In genomic region chr14:34985740-34986139, GRCh38 we compare ENCODE assay signal across 22 cellular contexts. TPM values are rescaled to one million over a fixed set of nuclear protein-coding genes. Genes with fewer than 3 reads are reported as not detected.
DNase-seq lines count a peak whose midpoint lies in the region; ATAC-seq and TF ChIP-seq lines count a peak whose summit lies in the region.
"Had no signal": no experiment of that assay in that cellular context is flagged by ENCODE, and none has a peak within 500 bp of the region (broad histone marks: within the 10 kb centered on the region; RNA-seq: fewer than 3 reads in every experiment).

No MANE protein-coding gene starts in this region.

- no peaks in the 10 kb centered on the region for H3K27me3 ChIP-seq in BLaER1 treated with 17β-estradiol and CSF1 and Interleukin-3, amounts not matched to agents 10 nM and 100 nM
- no peaks in the 10 kb centered on the region for H3K27me3 ChIP-seq in GM23248 (replicated peaks; ENCODE audit: insufficient read depth)
- no peaks in the 10 kb centered on the region for H3K27me3 ChIP-seq in CD4-positive, alpha-beta T cell (ENCODE audit: control insufficient read depth, insufficient read depth, low read length)
- H3K27me3 ChIP-seq: gastroesophageal sphincter, neutrophil had no signal

- H3K36me3 ChIP-seq in BLaER1 treated with 17β-estradiol and CSF1 and Interleukin-3, amounts not matched to agents 10 nM and 100 nM = peaks cover 0 to 12% (median 0%) of the 10 kb centered on the region in 11 experiments; a peak in 3 of 22 replicates
- H3K36me3 ChIP-seq in GM23248 (ENCODE audit: low read depth) = no peaks in the 10 kb centered on the region
- H3K36me3 ChIP-seq: gastroesophageal sphincter, lower lobe of right lung, neutrophil had no signal

- H3K4me3 ChIP-seq in BLaER1 treated with 17β-estradiol and CSF1 and Interleukin-3, amounts not matched to agents 10 nM and 100 nM = no peak overlapping the region
- H3K4me3 ChIP-seq in GM23248 = peak overlapping the region; percentile 23
- H3K4me3 ChIP-seq: coronary artery, gastroesophageal sphincter, lower lobe of right lung, mucosa of descending colon had no signal

- H3K9me3 ChIP-seq in BLaER1 treated with 17β-estradiol and CSF1 and Interleukin-3, amounts not matched to agents 10 nM and 100 nM (replicated peaks in 1 of 11) = no peaks in the 10 kb centered on the region
- H3K9me3 ChIP-seq in GM23248 (ENCODE audit: low read depth) = no peaks in the 10 kb centered on the region
- H3K9me3 ChIP-seq in CD4-positive, alpha-beta T cell (ENCODE audit: control insufficient read depth, low read length) = no peaks in the 10 kb centered on the region
- H3K9me3 ChIP-seq: gastroesophageal sphincter, lower lobe of right lung, mucosa of descending colon, neutrophil had no signal

- H3K27ac ChIP-seq in BLaER1 treated with 17β-estradiol and CSF1 and Interleukin-3, amounts not matched to agents 10 nM and 100 nM = no peak overlapping the region
- H3K27ac ChIP-seq in GM23248 = no peak overlapping the region
- no peak overlapping the region for H3K27ac ChIP-seq in CD4-positive, alpha-beta T cell (ENCODE audit: low read depth, low read length)
- H3K27ac ChIP-seq: coronary artery, gastroesophageal sphincter, lower lobe of right lung had no signal

- no peak overlapping the region for H3K9ac ChIP-seq in BLaER1 treated with 17β-estradiol and CSF1 and Interleukin-3, amounts not matched to agents 10 nM and 100 nM
- no peak overlapping the region for H3K9ac ChIP-seq in GM23248

- peaks cover 16% of the 10 kb centered on the region for H3K36me3 Mint-ChIP-seq in activated CD8-positive, alpha-beta T cell treated with anti-CD3 and anti-CD28 coated beads for 36 hours (ENCODE audit: low read depth)
- peaks cover 10% of the 10 kb centered on the region for H3K36me3 Mint-ChIP-seq in natural killer cell treated with Interleukin-12 subunit alpha and Interleukin-12 subunit beta and Interleukin-15 and Interleukin-18, amount 100 ng/mL, for 72 hours
- H3K36me3 Mint-ChIP-seq in CD4-positive, alpha-beta T cell (ENCODE audit: low read depth) = peaks cover 6% of the 10 kb centered on the region

- H4K20me1 ChIP-seq in BLaER1 treated with 17β-estradiol and CSF1 and Interleukin-3, amounts not matched to agents 10 nM and 100 nM = peaks cover 11 to 61% (median 35%) of the 10 kb centered on the region in 11 experiments; a peak in 18 of 22 replicates
- peaks cover 10% of the 10 kb centered on the region; the same call in 1 of the 2 replicates for H4K20me1 ChIP-seq in GM23248 (ENCODE audit: insufficient read depth)

- peaks cover 15% of the 10 kb centered on the region for H3F3A ChIP-seq in GM23248 (ENCODE audit: insufficient read depth)

- peaks cover 19 to 35% (median 28%) of the 10 kb centered on the region in 10 experiments for H3K4me1 ChIP-seq in BLaER1 treated with 17β-estradiol and CSF1 and Interleukin-3, amounts not matched to agents 10 nM and 100 nM
- peaks cover 41% of the 10 kb centered on the region for H3K4me1 ChIP-seq in GM23248 (ENCODE audit: insufficient read depth)

- no peaks in the 10 kb centered on the region for H3K27me3 Mint-ChIP-seq in activated CD8-positive, alpha-beta T cell treated with anti-CD3 and anti-CD28 coated beads for 36 hours
- no peaks in the 10 kb centered on the region for H3K27me3 Mint-ChIP-seq in natural killer cell treated with Interleukin-12 subunit alpha and Interleukin-12 subunit beta and Interleukin-15 and Interleukin-18, amount 100 ng/mL, for 72 hours
- H3K27me3 Mint-ChIP-seq in CD4-positive, alpha-beta T cell = no peaks in the 10 kb centered on the region
- H3K27me3 Mint-ChIP-seq: stimulated activated naive B cell treated with anti-CD40 and anti-IgM and Interleukin-4, amounts not matched to agents 10 μg/mL and 1 μg/mL and 100 μg/mL, for 72 hours; T-cell had no signal

- no peak overlapping the region for H2AFZ ChIP-seq in GM23248

- H3K79me2 ChIP-seq in GM23248 (ENCODE audit: insufficient read depth) = peaks cover 83% of the 10 kb centered on the region

- POLR2A ChIA-PET in activated CD8-positive, alpha-beta T cell treated with anti-CD3 and anti-CD28 coated beads for 36 hours (lab: Charles Lee) = interaction anchor here (6.9 kb wide), 1 partner anchor 113 kb away, joined by 73 read pairs; the partner anchor contains the start of gene BAZ1A
- POLR2A ChIA-PET in CD4-positive, alpha-beta T cell (lab: Charles Lee) = no interaction called here

- no peak for ATAC-seq in activated CD8-positive, alpha-beta T cell treated with anti-CD3 and anti-CD28 coated beads for 36 hours
- ATAC-seq in natural killer cell treated with Interleukin-12 subunit alpha and Interleukin-12 subunit beta and Interleukin-15 and Interleukin-18, amount 100 ng/mL, for 72 hours = no peak
- ATAC-seq in GM21526 (IDR thresholded peaks at IDR 0.05; ENCODE audit: low FRiP score, unreplicated experiment) = no peak
- ATAC-seq in CD4-positive, alpha-beta T cell (ENCODE audit: poor library complexity) = no peak
- no peak for ATAC-seq in HG03469 (IDR thresholded peaks at IDR 0.05; ENCODE audit: unreplicated experiment)
- ATAC-seq: gastroesophageal sphincter; lower lobe of right lung; mucosa of descending colon; stimulated activated naive B cell treated with anti-CD40 and anti-IgM and Interleukin-4, amounts not matched to agents 10 μg/mL and 1 μg/mL and 100 μg/mL, for 72 hours; T-cell had no signal

- H3K4me1 Mint-ChIP-seq in activated CD8-positive, alpha-beta T cell treated with anti-CD3 and anti-CD28 coated beads for 36 hours (ENCODE audit: low read depth) = peaks cover 22% of the 10 kb centered on the region
- H3K4me1 Mint-ChIP-seq in natural killer cell treated with Interleukin-12 subunit alpha and Interleukin-12 subunit beta and Interleukin-15 and Interleukin-18, amount 100 ng/mL, for 72 hours (ENCODE audit: low read depth in 2 of 2) = peaks cover 6 to 21% of the 10 kb centered on the region in 2 donors
- peaks cover 31% of the 10 kb centered on the region for H3K4me1 Mint-ChIP-seq in CD4-positive, alpha-beta T cell (ENCODE audit: low read depth)

- WGBS in GM23248 (ENCODE audit: low coverage in 1 of 2, low lambda C conversion rate in 2 of 2, missing lambda C conversion rate in 2 of 2), 2 experiments = 94 to 97% methylated on average over 3 of the region's 3 CpGs

- peak overlapping the region; percentile 46 for H3K4me3 Mint-ChIP-seq in activated CD8-positive, alpha-beta T cell treated with anti-CD3 and anti-CD28 coated beads for 36 hours
- H3K4me3 Mint-ChIP-seq in natural killer cell treated with Interleukin-12 subunit alpha and Interleukin-12 subunit beta and Interleukin-15 and Interleukin-18, amount 100 ng/mL, for 72 hours = peak overlapping the region; percentile 67
- H3K4me3 Mint-ChIP-seq in CD4-positive, alpha-beta T cell = no peak overlapping the region

- H3K4me2 ChIP-seq in BLaER1 treated with 17β-estradiol and CSF1 and Interleukin-3, amounts not matched to agents 10 nM and 100 nM = peak overlapping the region in 9 of 11 experiments; percentile 85 to 95 (median 90); a peak in 13 of 22 replicates
- peak overlapping the region; percentile 85 for H3K4me2 ChIP-seq in GM23248 (ENCODE audit: unreplicated experiment)

- H3K9me2 ChIP-seq in GM23248 (ENCODE audit: insufficient read depth) = no peaks in the 10 kb centered on the region

- no peak overlapping the region for H3K27ac Mint-ChIP-seq in activated CD8-positive, alpha-beta T cell treated with anti-CD3 and anti-CD28 coated beads for 36 hours
- no peak overlapping the region for H3K27ac Mint-ChIP-seq in natural killer cell treated with Interleukin-12 subunit alpha and Interleukin-12 subunit beta and Interleukin-15 and Interleukin-18, amount 100 ng/mL, for 72 hours
- H3K27ac Mint-ChIP-seq in CD4-positive, alpha-beta T cell = no peak overlapping the region
- H3K27ac Mint-ChIP-seq: T-cell had no signal

- CTCF ChIA-PET in activated CD8-positive, alpha-beta T cell treated with anti-CD3 and anti-CD28 coated beads for 36 hours (lab: Charles Lee) = no interaction called here
- CTCF ChIA-PET in CD4-positive, alpha-beta T cell (lab: Charles Lee) = no interaction called here

- H3K9me3 Mint-ChIP-seq in activated CD8-positive, alpha-beta T cell treated with anti-CD3 and anti-CD28 coated beads for 36 hours = no peaks in the 10 kb centered on the region
- no peaks in the 10 kb centered on the region for H3K9me3 Mint-ChIP-seq in natural killer cell treated with Interleukin-12 subunit alpha and Interleukin-12 subunit beta and Interleukin-15 and Interleukin-18, amount 100 ng/mL, for 72 hours
- H3K9me3 Mint-ChIP-seq in CD4-positive, alpha-beta T cell = no peaks in the 10 kb centered on the region
- H3K9me3 Mint-ChIP-seq: stimulated activated naive B cell treated with anti-CD40 and anti-IgM and Interleukin-4, amounts not matched to agents 10 μg/mL and 1 μg/mL and 100 μg/mL, for 72 hours; T-cell had no signal

- in situ Hi-C loops in GM23248 (cut with MboI) = no loop called here

- DNase-seq in GM23248 (no peak), HCEC 1CT (no peak)
- no peak for DNase-seq in activated CD8-positive, alpha-beta T cell treated with anti-CD3 and anti-CD28 coated beads for 36 hours
- DNase-seq in natural killer cell treated with Interleukin-12 subunit alpha and Interleukin-12 subunit beta and Interleukin-15 and Interleukin-18, amount 100 ng/mL, for 72 hours (ENCODE audit: low spot score) = no peak
- DNase-seq in CD4-positive, alpha-beta T cell = no peak
- DNase-seq: activated gamma-delta T cell; amniotic stem cell; kidney; lower lobe of right lung; MM.1S; mucosa of descending colon; NCI-H1694 treated with DMSO at 0.1 percent for 48 hours; Right ventricle myocardium superior; small intestine; stimulated activated naive B cell treated with anti-CD40 and anti-IgM and Interleukin-4, amounts not matched to agents 10 μg/mL and 1 μg/mL and 100 μg/mL, for 72 hours; T-cell had no signal

- no peak for TF ChIP-seq CTCF in activated CD8-positive, alpha-beta T cell treated with anti-CD3 and anti-CD28 coated beads for 36 hours (IDR thresholded peaks at IDR 0.05)
- no peak for TF ChIP-seq CTCF in CD4-positive, alpha-beta T cell (IDR thresholded peaks at IDR 0.05)

- intact Hi-C loops in activated CD8-positive, alpha-beta T cell treated with anti-CD3 and anti-CD28 coated beads for 36 hours (cut with micrococcal nuclease) = no loop called here
- intact Hi-C loops in CD4-positive, alpha-beta T cell (cut with DNase I, micrococcal nuclease) = loop anchor here in 1 of 2 experiments (5.0 kb wide), 1 partner anchor 353 kb away; the partner anchor contains the start of gene SNX6

RNA-seq across cellular contexts. Expression of gene SRP54, which starts 2.9 kb away (rescaled TPM):
- total RNA-seq in GM23248 (2014; rRNA removed; shearing (Covaris generic)) = 78.8 and 90.8 TPM in 2 replicates
- 74.7 and 78.0 TPM in 2 replicates for polyA plus RNA-seq in GM23248 (2016; fragmentation: Nextera tagmentation; extraction: Ambion mirVana)
- total RNA-seq in activated CD8-positive, alpha-beta T cell treated with anti-CD3 and anti-CD28 coated beads for 36 hours = 10 to 100 TPM; 79.6 to 79.8 TPM
- 10 to 100 TPM; 66.1 to 84.8 TPM for total RNA-seq in natural killer cell treated with Interleukin-12 subunit alpha and Interleukin-12 subunit beta and Interleukin-15 and Interleukin-18, amount 100 ng/mL, for 72 hours
- 10 to 100 TPM; 30.3 to 32.7 TPM for total RNA-seq in CD4-positive, alpha-beta T cell
